Comparison of ENCODE assay signal across 22 cellular contexts in genomic region chr10:74083304-74083703, GRCh38.
DNase-seq lines count a peak whose midpoint lies in the region; ATAC-seq, FAIRE-seq and TF ChIP-seq lines count a peak whose summit lies in the region.
"Had no signal": no experiment of that assay in that cellular context is flagged by ENCODE, and none has a peak within 500 bp of the region (broad histone marks: within the 10 kb centered on the region; RNA-seq: fewer than 3 reads in every experiment).

No MANE protein-coding gene starts in this region.

- TF ChIP-seq CTCF in HFFc6 (IDR thresholded peaks at IDR 0.05): no peak
- TF ChIP-seq CTCF in chondrocyte (IDR thresholded peaks at IDR 0.05): no peak
- TF ChIP-seq CTCF in omental fat pad (IDR thresholded peaks at IDR 0.05): no peak
- TF ChIP-seq CTCF in D721Med (IDR thresholded peaks at IDR 0.05; ENCODE audit: insufficient read depth, missing control alignments): no peak

- H3K27me3 Mint-ChIP-seq in HFFc6 (ENCODE audit: insufficient read depth) (no peaks in the 10 kb centered on the region), chondrocyte (ENCODE audit: low read depth) (no peaks in the 10 kb centered on the region)
- H3K27me3 Mint-ChIP-seq: CD4-positive, alpha-beta memory T cell; IgD-negative memory B cell had no signal

- DNase-seq in Right ventricle myocardium superior: no peak
- no peak for DNase-seq in cardiac septum (ENCODE audit: low spot score)
- DNase-seq in HFFc6: no peak
- no peak for DNase-seq in chondrocyte (ENCODE audit: low spot score)
- DNase-seq in omental fat pad (ENCODE audit: low spot score): no peak
- DNase-seq in D721Med (ENCODE audit: insufficient read length, low spot score): no peak
- DNase-seq in activated CD4-positive, CD25-positive, alpha-beta regulatory T cell (lab: John Stamatoyannopoulos, UW): no peak
- DNase-seq: 8988T; CD4-positive, alpha-beta memory T cell; DMS153; GOT3; HCEC 1CT; NCI-H1694; NCI-H2081; NCI-H2171 treated with DMSO at 0.1 percent for 48 hours; NCI-H446 treated with DMSO at 0.1 percent for 48 hours; NCI-H526 treated with DMSO at 0.1 percent for 48 hours; SHP77 treated with DMSO at 0.1 percent for 48 hours had no signal

- FAIRE-seq in D721Med (lab: Jason Lieb, UNC): no peak
- FAIRE-seq: GM12891, HTR-8/SVneo had no signal

- H3K9me3 Mint-ChIP-seq in HFFc6 (no peaks in the 10 kb centered on the region), chondrocyte (ENCODE audit: low read depth) (no peaks in the 10 kb centered on the region)
- H3K9me3 Mint-ChIP-seq: CD4-positive, alpha-beta memory T cell; IgD-negative memory B cell had no signal

- peaks cover 51% of the 10 kb centered on the region for H3K4me1 Mint-ChIP-seq in HFFc6 (ENCODE audit: low read depth)
- peaks cover 49% of the 10 kb centered on the region for H3K4me1 Mint-ChIP-seq in chondrocyte (ENCODE audit: low read depth)

- H3K36me3 Mint-ChIP-seq in HFFc6 (ENCODE audit: low read depth) (peaks cover 27% of the 10 kb centered on the region), chondrocyte (ENCODE audit: low read depth) (peaks cover 17% of the 10 kb centered on the region)

- ATAC-seq in Right ventricle myocardium superior (ENCODE audit: poor library complexity) (peak; percentile 28), omental fat pad (ENCODE audit: low FRiP score) (peak; percentile 68), HG03354 (IDR thresholded peaks at IDR 0.05; ENCODE audit: poor library complexity, severe bottlenecking, unreplicated experiment) (no peak)

- H3K27ac Mint-ChIP-seq in HFFc6 (peak overlapping the region; percentile 16; the same call in 1 of the 2 replicates), chondrocyte (ENCODE audit: unreplicated experiment) (peak overlapping the region; percentile 49)
- H3K27ac Mint-ChIP-seq: IgD-negative memory B cell had no signal

- intact Hi-C loops in Right ventricle myocardium superior (cut with DNase I) (loop anchor here (5.0 kb wide), 1 partner anchor 196 kb away; no protein-coding TSS in a partner anchor), cardiac septum (cut with DNase I) (loop anchor here (10.0 kb wide), 1 partner anchor 139 kb away; no protein-coding TSS in a partner anchor)

- H3K4me3 Mint-ChIP-seq in HFFc6 (no peak overlapping the region), chondrocyte (ENCODE audit: unreplicated experiment) (no peak overlapping the region)
- H3K4me3 Mint-ChIP-seq: CD4-positive, alpha-beta memory T cell; IgD-negative memory B cell had no signal
